In the genomic region with DNA sequence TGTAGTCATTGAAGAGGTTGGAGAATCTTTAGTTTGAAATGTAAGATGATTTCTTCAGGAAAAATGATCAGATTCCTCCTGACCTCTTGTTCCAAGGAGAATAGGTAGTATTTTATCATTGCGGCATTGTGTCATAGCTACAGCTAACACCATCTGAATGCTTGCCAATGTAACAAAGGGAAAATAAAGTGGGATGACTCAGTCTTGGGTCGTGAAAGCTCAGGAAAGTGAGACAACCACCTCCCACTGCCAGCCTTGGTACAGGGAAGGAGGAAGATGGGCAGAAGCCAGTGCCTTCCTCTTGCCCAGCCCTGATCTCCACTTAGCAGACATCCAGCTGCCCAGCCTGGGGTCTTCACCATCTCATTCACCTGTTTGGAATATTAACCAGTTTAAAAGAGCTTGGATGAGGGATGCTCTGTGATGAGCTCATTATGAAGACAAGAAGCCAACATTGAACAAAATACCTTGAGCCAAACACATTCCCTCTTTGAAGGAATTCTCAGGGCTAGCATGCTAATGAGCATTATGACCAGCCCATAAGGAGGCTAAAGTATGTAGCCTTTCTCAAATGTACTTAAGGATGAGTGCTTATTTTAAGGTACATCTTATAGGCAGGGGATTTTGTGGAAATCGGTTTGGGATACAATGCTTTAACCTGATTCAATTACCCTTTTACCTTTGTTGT, we compare ENCODE assay signal across 13 cellular contexts.
DNase-seq lines count a peak whose midpoint lies in the region; ATAC-seq and TF ChIP-seq lines count a peak whose summit lies in the region.
"Had no signal": no experiment of that assay in that cellular context is flagged by ENCODE, and none has a peak within 500 bp of the region (broad histone marks: within the 10 kb centered on the region; RNA-seq: fewer than 3 reads in every experiment).

No MANE protein-coding gene starts in this region.

- no peaks in the 10 kb centered on the region for H3K4me1 Mint-ChIP-seq in activated naive CD4-positive, alpha-beta T cell treated with anti-CD3 and anti-CD28 coated beads, Interleukin-2, amount 50 U/mL, for 24 hours

- no peak for DNase-seq in activated naive CD4-positive, alpha-beta T cell (lab: John Stamatoyannopoulos, UW)
- peak; percentile 91 for DNase-seq in amniotic epithelial cell (ENCODE audit: low read depth)
- peak; percentile 75 to 85 for DNase-seq in foreskin fibroblast
- DNase-seq: DND-41, NCI-H446, SHP77 treated with DMSO at 0.1 percent for 48 hours, spleen had no signal

- no peak overlapping the region for H3K4me3 Mint-ChIP-seq in activated naive CD4-positive, alpha-beta T cell treated with anti-CD3 and anti-CD28 coated beads, Interleukin-2, amount 50 U/mL, for 24 hours
- H3K4me3 Mint-ChIP-seq: activated T-helper 17 cell treated with anti-CD3 and anti-CD28 coated beads, Interleukin-2, amount 50 U/mL, for 72 hours had no signal

- no peak for TF ChIP-seq CTCF in foreskin fibroblast (IDR thresholded peaks at IDR 0.05; ENCODE audit: low read depth, low read length)

- H3K9me3 Mint-ChIP-seq in activated naive CD4-positive, alpha-beta T cell treated with anti-CD3 and anti-CD28 coated beads, Interleukin-2, amount 50 U/mL, for 24 hours = no peaks in the 10 kb centered on the region
- H3K9me3 Mint-ChIP-seq: activated T-helper 17 cell treated with anti-CD3 and anti-CD28 coated beads, Interleukin-2, amount 50 U/mL, for 72 hours had no signal

- no peak overlapping the region for H3K4me3 ChIP-seq in foreskin fibroblast (ENCODE audit: low read depth in 1 of 2, low read length in 2 of 2)
- H3K4me3 ChIP-seq: spleen had no signal

- H3K27me3 Mint-ChIP-seq in activated naive CD4-positive, alpha-beta T cell treated with anti-CD3 and anti-CD28 coated beads, Interleukin-2, amount 50 U/mL, for 24 hours = peaks cover 7% of the 10 kb centered on the region

- peak overlapping the region; percentile 15 for H3K27ac Mint-ChIP-seq in activated naive CD4-positive, alpha-beta T cell treated with anti-CD3 and anti-CD28 coated beads, Interleukin-2, amount 50 U/mL, for 24 hours
- H3K27ac Mint-ChIP-seq: activated T-helper 17 cell treated with anti-CD3 and anti-CD28 coated beads, Interleukin-2, amount 50 U/mL, for 72 hours had no signal

- no peaks in the 10 kb centered on the region for H3K36me3 Mint-ChIP-seq in activated naive CD4-positive, alpha-beta T cell treated with anti-CD3 and anti-CD28 coated beads, Interleukin-2, amount 50 U/mL, for 24 hours

- ATAC-seq in HG03095 (IDR thresholded peaks at IDR 0.05; ENCODE audit: unreplicated experiment) (no peak), HG02885 (IDR thresholded peaks at IDR 0.05; ENCODE audit: poor library complexity, unreplicated experiment) (no peak), GM18498 (IDR thresholded peaks at IDR 0.05; ENCODE audit: unreplicated experiment) (no peak), GM19328 (IDR thresholded peaks at IDR 0.05; ENCODE audit: unreplicated experiment) (no peak)
- ATAC-seq: activated T-helper 17 cell treated with anti-CD3 and anti-CD28 coated beads, Interleukin-2, amount 50 U/mL, for 72 hours had no signal

Comparison
In these comparisons a context has a peak if more than half of its experiments do, and no peak if none do; other contexts are left out.
1. DNase-seq: peak in amniotic epithelial cell (single experiment) and foreskin fibroblast (2 of 2); none in activated naive CD4-positive, alpha-beta T cell (0 of 4).